Comparison of ENCODE assay signal across 19 cellular contexts in the genomic region with DNA sequence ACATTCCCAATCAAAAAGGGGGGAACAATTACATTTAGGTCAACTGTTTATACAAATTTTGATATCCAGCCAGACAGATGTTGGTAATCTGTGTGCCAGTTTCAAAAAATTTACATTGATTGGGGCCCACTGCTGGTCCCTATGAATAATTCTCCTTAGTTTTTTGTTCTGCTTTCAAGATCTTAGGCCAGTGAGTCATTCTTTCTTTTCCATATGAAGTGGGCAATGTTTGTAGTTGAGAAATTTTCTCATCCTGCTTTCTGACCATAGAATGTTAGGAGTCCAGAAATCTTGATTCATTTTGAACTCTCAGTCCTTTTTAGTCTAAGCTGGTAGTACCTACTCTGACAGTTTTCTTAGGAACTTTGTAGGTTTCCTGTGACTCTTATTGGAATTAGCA.
"Had no signal": no experiment of that assay in that cellular context is flagged by ENCODE, and none has a peak within 500 bp of the region (broad histone marks: within the 10 kb centered on the region; RNA-seq: fewer than 3 reads in every experiment).

No MANE protein-coding gene starts in this region.

- H3K27ac ChIP-seq: esophagus squamous epithelium, left lung, suprapubic skin, transverse colon had no signal

- H3K27me3 Mint-ChIP-seq: activated CD4-positive, alpha-beta memory T cell treated with anti-CD3 and anti-CD28 coated beads, Interleukin-2, amount 10 ng/mL, durations not matched to agents 7 days and 5 days; activated T-helper 17 cell treated with anti-CD3 and anti-CD28 coated beads, Interleukin-2, amount 50 U/mL, for 72 hours; dendritic cell treated with granulocyte-macrophage colony-stimulating factor and Interleukin-4, amounts not matched to agents 40 ng/mL and 50 ng/mL, for 4 days; stimulated activated naive CD8-positive, alpha-beta T cell treated with anti-CD3 and anti-CD28 coated beads, Interleukin-15, Interleukin-2, amounts not matched to agents 100 ng/mL and 50 ng/mL, for 24 hours had no signal

- H3K27ac Mint-ChIP-seq: activated CD4-positive, alpha-beta memory T cell treated with anti-CD3 and anti-CD28 coated beads, Interleukin-2, amount 10 ng/mL, durations not matched to agents 7 days and 5 days; activated T-helper 17 cell treated with anti-CD3 and anti-CD28 coated beads, Interleukin-2, amount 50 U/mL, for 72 hours; dendritic cell treated with granulocyte-macrophage colony-stimulating factor and Interleukin-4, amounts not matched to agents 40 ng/mL and 50 ng/mL, for 4 days; stimulated activated naive CD8-positive, alpha-beta T cell treated with anti-CD3 and anti-CD28 coated beads, Interleukin-15, Interleukin-2, amounts not matched to agents 100 ng/mL and 50 ng/mL, for 24 hours had no signal

- H3K4me1 ChIP-seq: esophagus squamous epithelium, left lung, suprapubic skin, transverse colon had no signal

- H3K4me1 Mint-ChIP-seq: activated CD4-positive, alpha-beta memory T cell treated with anti-CD3 and anti-CD28 coated beads, Interleukin-2, amount 10 ng/mL, durations not matched to agents 7 days and 5 days; activated T-helper 17 cell treated with anti-CD3 and anti-CD28 coated beads, Interleukin-2, amount 50 U/mL, for 72 hours had no signal

- H3K4me3 ChIP-seq: esophagus squamous epithelium, left lung, suprapubic skin, transverse colon had no signal

- ATAC-seq: activated T-helper 17 cell treated with anti-CD3 and anti-CD28 coated beads, Interleukin-2, amount 50 U/mL, for 72 hours; left lung had no signal

- H3K36me3 ChIP-seq: esophagus squamous epithelium, left lung, suprapubic skin, transverse colon had no signal

- H3K9me3 ChIP-seq: esophagus squamous epithelium, left lung, suprapubic skin, transverse colon had no signal

- H3K27me3 ChIP-seq: esophagus squamous epithelium, left lung, suprapubic skin, transverse colon had no signal

- H3K4me3 Mint-ChIP-seq: activated CD4-positive, alpha-beta memory T cell treated with anti-CD3 and anti-CD28 coated beads, Interleukin-2, amount 10 ng/mL, durations not matched to agents 7 days and 5 days; activated T-helper 17 cell treated with anti-CD3 and anti-CD28 coated beads, Interleukin-2, amount 50 U/mL, for 72 hours; dendritic cell treated with granulocyte-macrophage colony-stimulating factor and Interleukin-4, amounts not matched to agents 40 ng/mL and 50 ng/mL, for 4 days; stimulated activated naive CD8-positive, alpha-beta T cell treated with anti-CD3 and anti-CD28 coated beads, Interleukin-15, Interleukin-2, amounts not matched to agents 100 ng/mL and 50 ng/mL, for 24 hours had no signal

- DNase-seq: activated CD4-positive, alpha-beta memory T cell treated with anti-CD3 and anti-CD28 coated beads, Interleukin-2, amount 10 ng/mL, durations not matched to agents 7 days and 5 days; activated CD4-positive, alpha-beta T cell treated with anti-CD3 and anti-CD28 coated beads for 48 hours; activated CD4-positive, CD25-positive, alpha-beta regulatory T cell; activated naive CD4-positive, alpha-beta T cell treated with Interleukin-2 at 50 U/mL for 16 hours; activated T-cell treated with anti-CD3 and anti-CD28 coated beads, Interleukin-2, amount 50 U/mL, for 1 hour; aorta; effector memory CD4-positive, alpha-beta T cell; esophagus squamous epithelium; head of caudate nucleus; left lung; mammary epithelial cell; occipital lobe; posterior cingulate gyrus; T1000; transverse colon had no signal
